Comparison of ENCODE assay signal across 8 cellular contexts in the genomic region with DNA sequence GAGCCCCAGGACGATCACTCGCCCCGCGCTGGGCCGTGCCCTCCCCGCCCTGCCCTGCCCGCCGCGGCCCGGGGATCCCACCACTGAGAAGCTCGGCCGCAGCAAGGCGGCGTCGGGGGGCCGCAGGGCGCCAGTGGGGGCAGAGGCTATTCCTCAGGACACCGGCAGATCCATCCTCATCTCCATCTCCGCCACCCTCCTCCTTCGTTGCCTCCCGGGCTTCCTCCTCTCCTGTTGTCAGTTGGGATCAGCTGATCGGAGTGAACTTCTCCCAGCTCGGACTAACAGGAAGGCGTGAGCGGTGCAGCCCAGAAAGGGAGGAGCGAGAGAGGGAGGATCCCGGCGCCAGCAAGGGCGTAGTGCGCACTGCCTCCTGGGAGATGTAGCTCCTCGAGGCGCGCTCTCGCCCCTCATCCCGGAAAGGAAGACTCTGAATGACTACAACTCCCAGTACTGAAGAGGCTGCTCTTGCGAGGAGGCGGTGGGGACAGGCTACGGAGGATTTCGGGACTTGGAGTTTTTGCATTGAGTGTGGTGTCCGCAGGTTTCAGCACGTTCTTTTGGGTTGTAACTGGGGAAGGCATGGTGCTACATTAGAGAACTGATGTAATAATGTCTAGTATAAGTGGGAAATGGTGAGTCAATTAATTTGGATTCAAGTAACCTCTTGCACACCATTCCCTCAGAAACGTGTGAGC. TPM values are rescaled to one million over a fixed set of nuclear protein-coding genes. Genes with fewer than 3 reads are reported as not detected.
A peak's percentile ranks its signal among the peaks of the same experiment; 100 is the strongest.
DNase-seq lines count a peak whose midpoint lies in the region; ATAC-seq and TF ChIP-seq lines count a peak whose summit lies in the region.

A gene with protein sequence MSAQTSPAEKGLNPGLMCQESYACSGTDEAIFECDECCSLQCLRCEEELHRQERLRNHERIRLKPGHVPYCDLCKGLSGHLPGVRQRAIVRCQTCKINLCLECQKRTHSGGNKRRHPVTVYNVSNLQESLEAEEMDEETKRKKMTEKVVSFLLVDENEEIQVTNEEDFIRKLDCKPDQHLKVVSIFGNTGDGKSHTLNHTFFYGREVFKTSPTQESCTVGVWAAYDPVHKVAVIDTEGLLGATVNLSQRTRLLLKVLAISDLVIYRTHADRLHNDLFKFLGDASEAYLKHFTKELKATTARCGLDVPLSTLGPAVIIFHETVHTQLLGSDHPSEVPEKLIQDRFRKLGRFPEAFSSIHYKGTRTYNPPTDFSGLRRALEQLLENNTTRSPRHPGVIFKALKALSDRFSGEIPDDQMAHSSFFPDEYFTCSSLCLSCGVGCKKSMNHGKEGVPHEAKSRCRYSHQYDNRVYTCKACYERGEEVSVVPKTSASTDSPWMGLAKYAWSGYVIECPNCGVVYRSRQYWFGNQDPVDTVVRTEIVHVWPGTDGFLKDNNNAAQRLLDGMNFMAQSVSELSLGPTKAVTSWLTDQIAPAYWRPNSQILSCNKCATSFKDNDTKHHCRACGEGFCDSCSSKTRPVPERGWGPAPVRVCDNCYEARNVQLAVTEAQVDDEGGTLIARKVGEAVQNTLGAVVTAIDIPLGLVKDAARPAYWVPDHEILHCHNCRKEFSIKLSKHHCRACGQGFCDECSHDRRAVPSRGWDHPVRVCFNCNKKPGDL (minus strand): TSS at position 262 of the 698 bp plus-strand sequence. CDS start 2,598 bp downstream, outside the sequence.

- CTCF ChIA-PET in Panc1 (lab: Charles Lee) = no interaction called here

- TF ChIP-seq CTCF in Panc1 (IDR thresholded peaks at IDR 0.05) = no peak

- H3K27me3 ChIP-seq in Panc1 (ENCODE audit: control insufficient read depth, insufficient read depth, low read length) (no peaks in the 10 kb centered on the region), muscle layer of colon (ENCODE audit: control insufficient read depth in 1 of 2, insufficient read depth in 2 of 2, low read length in 2 of 2) (no peaks in the 10 kb centered on the region)

- in situ Hi-C loops in Panc1 (cut with HindIII; ENCODE audit: low pct_unique_long_range_greater_than_20kb, low sequenced_read_pairs) = no loop called here

- POLR2A ChIA-PET in Panc1 (lab: Charles Lee) = interaction anchor here (0.7 to 0.8 kb wide), 2 partner anchors 31 to 32 kb away, joined by 3 read pairs; a partner anchor contains a TSS

- ATAC-seq in GM21723 (IDR thresholded peaks at IDR 0.05; ENCODE audit: unreplicated experiment) = peak; percentile 98
- peak; percentile 99 for ATAC-seq in Panc1
- peak; percentile 100 for ATAC-seq in esophagus mucosa

- intact Hi-C loops in Panc1 (cut with micrococcal nuclease; ENCODE audit: unreplicated experiment) = no loop called here

- H3K4me1 ChIP-seq in Panc1 (ENCODE audit: control insufficient read depth, insufficient read depth, low read length) = peaks cover 4% of the 10 kb centered on the region
- H3K4me1 ChIP-seq in muscle layer of colon (ENCODE audit: insufficient read depth, low read length) = peaks cover 20% of the 10 kb centered on the region

- no TSS peak for BruUV-seq in Panc1 (replicated peaks; lab: Mats Ljungman, UMichigan)

- peak within 1 kb of the TSS; percentile 35 for H3K9ac ChIP-seq in muscle layer of colon (ENCODE audit: low read length)

- H3K27ac ChIP-seq in Panc1 (ENCODE audit: low read length) (peak within 1 kb of the TSS; percentile 86), muscle layer of colon (ENCODE audit: low read depth, low read length) (peak within 1 kb of the TSS; percentile 79)

- peak; percentile 97 for DNase-seq in DMS153 treated with DMSO at 0.1 percent for 48 hours (lab: John Stamatoyannopoulos, UW; ENCODE audit: unreplicated experiment)
- DNase-seq in KG1 (lab: John Stamatoyannopoulos, UW) = peak; percentile 93
- DNase-seq in Panc1 (ENCODE audit: low read depth, low spot score) = peak; percentile 93
- peak; percentile 91 to 94 for DNase-seq in activated T-cell treated with anti-CD3 and anti-CD28 coated beads, Interleukin-2, amount 50 U/mL, for 48 hours
- DNase-seq in stimulated activated CD8-positive, alpha-beta memory T cell treated with anti-CD3 and anti-CD28 coated beads, Interleukin-7, amount 100 ng/mL, for 24 hours (ENCODE audit: low read depth) = peak; percentile 77

- no peaks in the 10 kb centered on the region for H3K9me3 ChIP-seq in Panc1 (ENCODE audit: control insufficient read depth, insufficient read depth, low read depth, low read length)
- no peaks in the 10 kb centered on the region for H3K9me3 ChIP-seq in muscle layer of colon (ENCODE audit: low read length)

- peaks cover 3% of the 10 kb centered on the region for H3K36me3 ChIP-seq in Panc1 (ENCODE audit: control insufficient read depth, insufficient read depth, low read length)
- H3K36me3 ChIP-seq in muscle layer of colon (ENCODE audit: insufficient read depth, low read length) = peaks cover 22% of the 10 kb centered on the region

- H3K4me3 ChIP-seq in Panc1 (ENCODE audit: low read depth in 2 of 2, low read length in 2 of 2) = peak within 1 kb of the TSS; percentile 65 to 71
- peak within 1 kb of the TSS; percentile 65 to 80 for H3K4me3 ChIP-seq in muscle layer of colon (ENCODE audit: low read depth in 1 of 2, low read length in 2 of 2)

RNA-seq across cellular contexts. Expression of the gene that starts here (rescaled TPM):
- total RNA-seq in Panc1 (2021; ENCODE audit: unreplicated experiment) = 19.8 TPM
- polyA plus RNA-seq in Panc1 (2012; ENCODE audit: insufficient read length) = 17.4 TPM
- 10.7 TPM for total RNA-seq in esophagus mucosa

Comparison
In these comparisons a context has a peak if more than half of its experiments do, and no peak if none do; other contexts are left out.
1. Peak in every context shown above with its lines: DNase-seq, ATAC-seq, H3K4me3 ChIP-seq and H3K27ac ChIP-seq.